In genomic region chr10:49308881-49309280, GRCh38 we compare ENCODE assay signal across 19 cellular contexts. TPM values are rescaled to one million over a fixed set of nuclear protein-coding genes. Genes with fewer than 3 reads are reported as not detected.
DNase-seq lines count a peak whose midpoint lies in the region; ATAC-seq and TF ChIP-seq lines count a peak whose summit lies in the region.
"Had no signal": no experiment of that assay in that cellular context is flagged by ENCODE, and none has a peak within 500 bp of the region (broad histone marks: within the 10 kb centered on the region; RNA-seq: fewer than 3 reads in every experiment).

No MANE protein-coding gene starts in this region.

- H3K9me3 Mint-ChIP-seq in CD14-positive monocyte = peaks cover 0 to 6% (median 0%) of the 10 kb centered on the region in 7 donors
- H3K9me3 Mint-ChIP-seq in activated T-helper 17 cell treated with anti-CD3 and anti-CD28 coated beads, Interleukin-2, amount 50 U/mL, for 72 hours = no peaks in the 10 kb centered on the region
- no peaks in the 10 kb centered on the region for H3K9me3 Mint-ChIP-seq in natural killer cell treated with Interleukin-12 subunit alpha and Interleukin-12 subunit beta and Interleukin-15 and Interleukin-18, amount 100 ng/mL, for 72 hours

- peaks cover 54% of the 10 kb centered on the region for H3K4me1 ChIP-seq in BLaER1
- no peaks in the 10 kb centered on the region for H3K4me1 ChIP-seq in uterus

- H3K27ac ChIP-seq in BLaER1 (0 out of 2 replicates have a peak overlapping the region, but pooled peaks have one; percentile 16), uterus (no peak overlapping the region)

- peak overlapping the region in 6 of 7 donors; percentile 43 to 94 (median 92) for H3K27ac Mint-ChIP-seq in CD14-positive monocyte
- H3K27ac Mint-ChIP-seq in activated T-helper 17 cell treated with anti-CD3 and anti-CD28 coated beads, Interleukin-2, amount 50 U/mL, for 72 hours = no peak overlapping the region
- no peak overlapping the region for H3K27ac Mint-ChIP-seq in natural killer cell treated with Interleukin-12 subunit alpha and Interleukin-12 subunit beta and Interleukin-15 and Interleukin-18, amount 100 ng/mL, for 72 hours

- H4K20me1 ChIP-seq in BLaER1 = 0 out of 2 replicates have a peak, but pooled peaks cover 4% of the 10 kb centered on the region

- H3K27me3 ChIP-seq in BLaER1 = no peaks in the 10 kb centered on the region
- no peaks in the 10 kb centered on the region for H3K27me3 ChIP-seq in uterus

- intact Hi-C loops in CD14-positive monocyte (cut with micrococcal nuclease) = loop anchor here (5.0 kb wide), 2 partner anchors 37 to 47 kb away; no protein-coding TSS in a partner anchor
- intact Hi-C loops in uterus (cut with DNase I; ENCODE audit: low total_unique reads) = no loop called here

- peak overlapping the region; percentile 87 for H3K4me2 ChIP-seq in BLaER1
- H3K4me2 ChIP-seq: SK-N-SH had no signal

- peaks cover 3 to 9% (median 7%) of the 10 kb centered on the region in 3 donors for H3K27me3 Mint-ChIP-seq in CD14-positive monocyte (ENCODE audit: low read depth in 3 of 3)
- H3K27me3 Mint-ChIP-seq in activated T-helper 17 cell treated with anti-CD3 and anti-CD28 coated beads, Interleukin-2, amount 50 U/mL, for 72 hours = no peaks in the 10 kb centered on the region
- H3K27me3 Mint-ChIP-seq in natural killer cell treated with Interleukin-12 subunit alpha and Interleukin-12 subunit beta and Interleukin-15 and Interleukin-18, amount 100 ng/mL, for 72 hours = peaks cover 2 to 7% of the 10 kb centered on the region in 2 donors

- no peaks in the 10 kb centered on the region for H3K36me3 Mint-ChIP-seq in CD14-positive monocyte
- no peaks in the 10 kb centered on the region for H3K36me3 Mint-ChIP-seq in activated T-helper 17 cell treated with anti-CD3 and anti-CD28 coated beads, Interleukin-2, amount 50 U/mL, for 72 hours (ENCODE audit: low read depth)
- H3K36me3 Mint-ChIP-seq in natural killer cell treated with Interleukin-12 subunit alpha and Interleukin-12 subunit beta and Interleukin-15 and Interleukin-18, amount 100 ng/mL, for 72 hours = peaks cover 4% of the 10 kb centered on the region
- H3K36me3 Mint-ChIP-seq: CD4-positive, alpha-beta memory T cell had no signal

- DNase-seq in CD14-positive monocyte (ENCODE audit: low spot score) (no peak), uterus (no peak), NCI-H1694 (lab: John Stamatoyannopoulos, UW) (no peak)
- peak; percentile 22 for DNase-seq in natural killer cell treated with Interleukin-12 subunit alpha and Interleukin-12 subunit beta and Interleukin-15 and Interleukin-18, amount 100 ng/mL, for 72 hours (ENCODE audit: low spot score)
- DNase-seq: AML-193; CD4-positive, alpha-beta memory T cell; GOT3; KBM-7; NCI-H1417; NCI-H2029; NCI-H345; NCI-H526; PC-3; RPMI8226; SHP77 treated with DMSO at 0.1 percent for 48 hours; SK-N-SH had no signal

- ATAC-seq in activated T-helper 17 cell treated with anti-CD3 and anti-CD28 coated beads, Interleukin-2, amount 50 U/mL, for 72 hours (replicated peaks) = no peak
- no peak for ATAC-seq in natural killer cell treated with Interleukin-12 subunit alpha and Interleukin-12 subunit beta and Interleukin-15 and Interleukin-18, amount 100 ng/mL, for 72 hours
- no peak for ATAC-seq in HG03135 (IDR thresholded peaks at IDR 0.05; ENCODE audit: unreplicated experiment)
- ATAC-seq: PC-3 had no signal

- H3K9me3 ChIP-seq in BLaER1 = no peaks in the 10 kb centered on the region
- no peaks in the 10 kb centered on the region for H3K9me3 ChIP-seq in uterus
- H3K9me3 ChIP-seq: SK-N-SH had no signal

- H3K4me3 Mint-ChIP-seq in CD14-positive monocyte = no peak overlapping the region
- peak overlapping the region; percentile 1 for H3K4me3 Mint-ChIP-seq in activated T-helper 17 cell treated with anti-CD3 and anti-CD28 coated beads, Interleukin-2, amount 50 U/mL, for 72 hours
- peak overlapping the region; percentile 39 for H3K4me3 Mint-ChIP-seq in natural killer cell treated with Interleukin-12 subunit alpha and Interleukin-12 subunit beta and Interleukin-15 and Interleukin-18, amount 100 ng/mL, for 72 hours

- no peaks in the 10 kb centered on the region for H3K36me3 ChIP-seq in BLaER1
- no peaks in the 10 kb centered on the region for H3K36me3 ChIP-seq in uterus

- H3K9ac ChIP-seq in BLaER1 = no peak overlapping the region
- H3K9ac ChIP-seq: SK-N-SH had no signal

- TF ChIP-seq POLR2A in uterus (IDR thresholded peaks at IDR 0.05) = no peak

- H3K4me1 Mint-ChIP-seq in CD14-positive monocyte = peaks cover 50% of the 10 kb centered on the region
- peaks cover 11% of the 10 kb centered on the region for H3K4me1 Mint-ChIP-seq in activated T-helper 17 cell treated with anti-CD3 and anti-CD28 coated beads, Interleukin-2, amount 50 U/mL, for 72 hours
- H3K4me1 Mint-ChIP-seq in natural killer cell treated with Interleukin-12 subunit alpha and Interleukin-12 subunit beta and Interleukin-15 and Interleukin-18, amount 100 ng/mL, for 72 hours (ENCODE audit: low read depth in 2 of 2) = peaks cover 30 to 32% of the 10 kb centered on the region in 2 donors

- TF ChIP-seq CTCF in CD14-positive monocyte (IDR thresholded peaks at IDR 0.05) (no peak), uterus (IDR thresholded peaks at IDR 0.05) (no peak)

- H3K4me3 ChIP-seq in BLaER1 (no peak overlapping the region), uterus (no peak overlapping the region)

RNA-seq across cellular contexts. Expression of gene C10orf71, which starts 9.9 kb away (rescaled TPM):
- not detected for polyA plus RNA-seq in CD14-positive monocyte
- not detected for total RNA-seq in activated T-helper 17 cell treated with anti-CD3 and anti-CD28 coated beads, Interleukin-2, amount 50 U/mL, for 72 hours
- total RNA-seq in natural killer cell treated with Interleukin-12 subunit alpha and Interleukin-12 subunit beta and Interleukin-15 and Interleukin-18, amount 100 ng/mL, for 72 hours = not detected
- not detected for total RNA-seq in uterus
- total RNA-seq: CD4-positive, alpha-beta memory T cell; PC-3 had no signal
- polyA plus RNA-seq: CD4-positive, alpha-beta memory T cell; SK-N-SH had no signal

Comparison
In these comparisons a context has a peak if more than half of its experiments do, and no peak if none do; other contexts are left out.
1. H3K27ac Mint-ChIP-seq: peak in CD14-positive monocyte (6 of 7); none in activated T-helper 17 cell treated with anti-CD3 and anti-CD28 coated beads, Interleukin-2, amount 50 U/mL, for 72 hours (single experiment) and natural killer cell treated with Interleukin-12 subunit alpha and Interleukin-12 subunit beta and Interleukin-15 and Interleukin-18, amount 100 ng/mL, for 72 hours (0 of 2).
2. H3K4me3 Mint-ChIP-seq: peak in activated T-helper 17 cell treated with anti-CD3 and anti-CD28 coated beads, Interleukin-2, amount 50 U/mL, for 72 hours (single experiment) and natural killer cell treated with Interleukin-12 subunit alpha and Interleukin-12 subunit beta and Interleukin-15 and Interleukin-18, amount 100 ng/mL, for 72 hours (single experiment); none in CD14-positive monocyte (0 of 2).